In the genomic region with DNA sequence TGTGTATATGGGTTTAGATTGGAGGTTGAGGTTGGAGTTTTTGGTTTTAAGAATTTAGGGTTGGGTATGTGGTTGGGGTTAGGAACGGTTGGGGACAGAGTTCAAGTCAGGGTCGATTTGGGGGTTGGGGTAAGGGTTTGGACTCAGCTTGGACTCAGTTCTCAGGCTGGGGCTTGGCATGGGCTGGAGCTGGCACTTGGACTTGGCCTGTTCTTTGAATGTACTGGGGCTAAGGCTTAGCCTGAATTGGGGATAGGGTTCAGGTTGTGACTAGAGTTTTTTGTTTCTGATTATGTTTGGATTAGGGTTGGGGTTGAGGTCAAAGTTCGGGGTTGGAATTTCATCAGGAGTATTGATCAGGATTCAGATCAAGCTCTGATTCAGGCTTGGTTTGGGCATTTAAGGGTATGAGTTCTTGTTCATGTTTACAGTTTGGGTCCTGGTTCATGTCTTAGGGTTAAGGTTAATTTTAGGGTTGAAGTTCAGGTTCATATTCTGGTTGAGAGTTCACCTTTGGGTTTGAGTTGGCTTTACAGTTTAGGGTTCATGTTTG, we compare ENCODE assay signal across 38 cellular contexts. TPM values are rescaled to one million over a fixed set of nuclear protein-coding genes. Genes with fewer than 3 reads are reported as not detected.
"Had no signal": no experiment of that assay in that cellular context is flagged by ENCODE, and none has a peak within 500 bp of the region (broad histone marks: within the 10 kb centered on the region; RNA-seq: fewer than 3 reads in every experiment).

No MANE protein-coding gene starts in this region.

- H3K4me3 ChIP-seq: adrenal gland, cardiac muscle cell had no signal

- FAIRE-seq: TTC549 had no signal

- H3K27me3 Mint-ChIP-seq: activated B cell treated with CpG ODN at 0.5 μM for 24 hours; activated CD4-positive, alpha-beta memory T cell treated with anti-CD3 and anti-CD28 coated beads for 36 hours; activated CD4-positive, alpha-beta T cell treated with anti-CD3 and anti-CD28 coated beads, Interleukin-2, amount 10 ng/mL, durations not matched to agents 24 days and 14 days; activated CD8-positive, alpha-beta T cell treated with anti-CD3 and anti-CD28 coated beads for 36 hours; activated naive CD8-positive, alpha-beta T cell treated with anti-CD3 and anti-CD28 coated beads for 36 hours; activated T-helper 17 cell treated with anti-CD3 and anti-CD28 coated beads, Interleukin-2, amount 50 U/mL, for 72 hours; brain; central memory CD8-positive, alpha-beta T cell had no signal

- H3K9me3 ChIP-seq: adrenal gland had no signal

- DNase-seq: activated B cell treated with CpG ODN at 0.5 μM for 24 hours; activated CD4-positive, alpha-beta memory T cell treated with anti-CD3 and anti-CD28 coated beads for 36 hours; activated CD4-positive, alpha-beta T cell treated with anti-CD3 and anti-CD28 coated beads for 4 hours; activated CD4-positive, alpha-beta T cell treated with anti-CD3 and anti-CD28 coated beads, Interleukin-2, amount 10 ng/mL, durations not matched to agents 24 days and 14 days; activated CD4-positive, alpha-beta T cell treated with anti-CD3 and anti-CD28 coated beads, Interleukin-2, amount 50 U/mL, for 1 hour; activated CD4-positive, alpha-beta T cell treated with anti-CD3 and anti-CD28 coated beads, Interleukin-2, amount 50 U/mL, for 4 hours; activated CD4-positive, CD25-positive, alpha-beta regulatory T cell treated with anti-CD3 and anti-CD28 coated beads, Interleukin-2, amount 50 U/mL, for 72 hours; activated CD8-positive, alpha-beta memory T cell treated with anti-CD3 and anti-CD28 coated beads, Interleukin-2, amount 50 U/mL, for 4 hours; activated CD8-positive, alpha-beta T cell treated with anti-CD3 and anti-CD28 coated beads for 36 hours; activated effector memory CD4-positive, alpha-beta T cell treated with anti-CD3 and anti-CD28 coated beads, Interleukin-2, amount 50 U/mL, for 16 hours; activated gamma-delta T cell treated with Interleukin-2 at 50 U/mL for 16 hours; activated naive CD4-positive, alpha-beta T cell; activated naive CD4-positive, alpha-beta T cell treated with anti-CD3 and anti-CD28 coated beads for 36 hours; activated naive CD4-positive, alpha-beta T cell treated with anti-CD3 and anti-CD28 coated beads, Interleukin-2, amount 50 U/mL, for 16 hours; activated naive CD8-positive, alpha-beta T cell treated with anti-CD3 and anti-CD28 coated beads for 36 hours; activated T-cell treated with anti-CD3 and anti-CD28 coated beads for 4 hours; activated T-cell treated with anti-CD3 and anti-CD28 coated beads, Interleukin-2, amount 50 U/mL, for 1 hour; activated T-cell treated with anti-CD3 and anti-CD28 coated beads, Interleukin-2, amount 50 U/mL, for 4 hours; activated T-cell treated with anti-CD3 and anti-CD28 coated beads, Interleukin-2, amount 50 U/mL, for 72 hours; adrenal gland; amniotic stem cell; aorta; caudate nucleus; SW 1271; T-helper 1 cell; T-helper 2 cell; T-helper 9 cell had no signal

- H3K4me1 ChIP-seq: adrenal gland had no signal

- H3K4me3 Mint-ChIP-seq: activated B cell treated with CpG ODN at 0.5 μM for 24 hours; activated CD4-positive, alpha-beta memory T cell treated with anti-CD3 and anti-CD28 coated beads for 36 hours; activated CD4-positive, alpha-beta T cell treated with anti-CD3 and anti-CD28 coated beads, Interleukin-2, amount 10 ng/mL, durations not matched to agents 24 days and 14 days; activated CD8-positive, alpha-beta T cell treated with anti-CD3 and anti-CD28 coated beads for 36 hours; activated naive CD4-positive, alpha-beta T cell treated with anti-CD3 and anti-CD28 coated beads for 36 hours; activated naive CD8-positive, alpha-beta T cell treated with anti-CD3 and anti-CD28 coated beads for 36 hours; activated T-cell treated with anti-CD3 and anti-CD28 coated beads, Interleukin-2, amount 50 U/mL, for 4 hours; activated T-cell treated with anti-CD3 and anti-CD28 coated beads, Interleukin-2, amount 50 U/mL, for 72 hours; activated T-helper 1 cell treated with anti-CD3 and anti-CD28 coated beads, Interleukin-12 subunit alpha, Interleukin-12 subunit beta, Interleukin-2, Interleukin-4 antibody, amounts not matched to agents 30 ng/mL and 10 ng/mL and 1 ng/mL, durations not matched to agents 14 hours and 24 hours and 36 hours; activated T-helper 17 cell treated with anti-CD3 and anti-CD28 coated beads, Interleukin-2, amount 50 U/mL, for 72 hours; brain; central memory CD8-positive, alpha-beta T cell; T-helper 1 cell treated with Interleukin-12 subunit alpha and Interleukin-12 subunit beta and Interleukin-4 antibody, amounts not matched to agents 30 μg/mL and 1 μg/mL, for 36 hours; T-helper 2 cell treated with Interferon-gamma antibody and Interleukin-4, amounts not matched to agents 5 μg/mL and 100 μg/mL, for 36 hours had no signal

- H3K27me3 ChIP-seq: adrenal gland, cardiac muscle cell had no signal

- H3K36me3 ChIP-seq: adrenal gland, cardiac muscle cell had no signal

- H3K27ac Mint-ChIP-seq: activated B cell treated with CpG ODN at 0.5 μM for 24 hours; activated CD4-positive, alpha-beta memory T cell treated with anti-CD3 and anti-CD28 coated beads for 36 hours; activated CD4-positive, alpha-beta T cell treated with anti-CD3 and anti-CD28 coated beads, Interleukin-2, amount 10 ng/mL, durations not matched to agents 24 days and 14 days; activated CD8-positive, alpha-beta T cell treated with anti-CD3 and anti-CD28 coated beads for 36 hours; activated naive CD4-positive, alpha-beta T cell treated with anti-CD3 and anti-CD28 coated beads for 36 hours; activated naive CD4-positive, alpha-beta T cell treated with anti-CD3 and anti-CD28 coated beads, Interleukin-2, amount 50 U/mL, for 72 hours; activated naive CD8-positive, alpha-beta T cell treated with anti-CD3 and anti-CD28 coated beads for 36 hours; activated T-cell treated with anti-CD3 and anti-CD28 coated beads, Interleukin-2, amount 50 U/mL, for 72 hours; activated T-helper 1 cell treated with anti-CD3 and anti-CD28 coated beads, Interleukin-12 subunit alpha, Interleukin-12 subunit beta, Interleukin-2, Interleukin-4 antibody, amounts not matched to agents 30 ng/mL and 10 ng/mL and 1 ng/mL, durations not matched to agents 14 hours and 24 hours and 36 hours; activated T-helper 17 cell treated with anti-CD3 and anti-CD28 coated beads, Interleukin-2, amount 50 U/mL, for 72 hours; brain; T-helper 1 cell treated with Interleukin-12 subunit alpha and Interleukin-12 subunit beta and Interleukin-4 antibody, amounts not matched to agents 30 μg/mL and 1 μg/mL, for 36 hours; T-helper 2 cell treated with Interferon-gamma antibody and Interleukin-4, amounts not matched to agents 5 μg/mL and 100 μg/mL, for 36 hours had no signal

- H3K9me3 Mint-ChIP-seq: activated CD4-positive, alpha-beta memory T cell treated with anti-CD3 and anti-CD28 coated beads for 36 hours; activated CD8-positive, alpha-beta T cell treated with anti-CD3 and anti-CD28 coated beads for 36 hours; activated naive CD4-positive, alpha-beta T cell treated with anti-CD3 and anti-CD28 coated beads for 36 hours; activated naive CD8-positive, alpha-beta T cell treated with anti-CD3 and anti-CD28 coated beads for 36 hours; activated T-cell treated with anti-CD3 and anti-CD28 coated beads, Interleukin-2, amount 50 U/mL, for 4 hours; activated T-helper 1 cell treated with anti-CD3 and anti-CD28 coated beads, Interleukin-12 subunit alpha, Interleukin-12 subunit beta, Interleukin-2, Interleukin-4 antibody, amounts not matched to agents 30 ng/mL and 10 ng/mL and 1 ng/mL, durations not matched to agents 14 hours and 24 hours and 36 hours; activated T-helper 17 cell treated with anti-CD3 and anti-CD28 coated beads, Interleukin-2, amount 50 U/mL, for 72 hours; central memory CD8-positive, alpha-beta T cell; T-helper 1 cell treated with Interleukin-12 subunit alpha and Interleukin-12 subunit beta and Interleukin-4 antibody, amounts not matched to agents 30 μg/mL and 1 μg/mL, for 36 hours had no signal

- ATAC-seq: activated CD8-positive, alpha-beta T cell treated with anti-CD3 and anti-CD28 coated beads for 36 hours; activated naive CD4-positive, alpha-beta T cell treated with anti-CD3 and anti-CD28 coated beads, Interleukin-2, amount 50 U/mL, for 72 hours; activated T-cell treated with anti-CD3 and anti-CD28 coated beads, Interleukin-2, amount 50 U/mL, for 4 hours; activated T-cell treated with anti-CD3 and anti-CD28 coated beads, Interleukin-2, amount 50 U/mL, for 72 hours; activated T-helper 17 cell treated with anti-CD3 and anti-CD28 coated beads, Interleukin-2, amount 50 U/mL, for 72 hours had no signal

- H3K36me3 Mint-ChIP-seq: activated CD4-positive, alpha-beta memory T cell treated with anti-CD3 and anti-CD28 coated beads for 36 hours; activated naive CD4-positive, alpha-beta T cell treated with anti-CD3 and anti-CD28 coated beads, Interleukin-2, amount 50 U/mL, for 72 hours; activated naive CD8-positive, alpha-beta T cell treated with anti-CD3 and anti-CD28 coated beads for 36 hours; brain had no signal

- H3K27ac ChIP-seq: adrenal gland, cardiac muscle cell, VCaP had no signal

- H3K4me1 Mint-ChIP-seq: activated B cell treated with CpG ODN at 0.5 μM for 24 hours; activated CD4-positive, alpha-beta T cell treated with anti-CD3 and anti-CD28 coated beads, Interleukin-2, amount 10 ng/mL, durations not matched to agents 24 days and 14 days; activated naive CD8-positive, alpha-beta T cell treated with anti-CD3 and anti-CD28 coated beads for 36 hours; activated T-helper 17 cell treated with anti-CD3 and anti-CD28 coated beads, Interleukin-2, amount 50 U/mL, for 72 hours; brain; central memory CD8-positive, alpha-beta T cell had no signal

RNA-seq across cellular contexts. Expression of gene IL9R, which starts 46.2 kb away (rescaled TPM):
- total RNA-seq: bronchial epithelial cell, cardiac muscle cell had no signal
